ENCODE assay signal across 8 cellular contexts in genomic region chr9:33158555-33159057, GRCh38. TPM values are rescaled to one million over a fixed set of nuclear protein-coding genes. Genes with fewer than 3 reads are reported as not detected.
DNase-seq lines count a peak whose midpoint lies in the region; ATAC-seq and TF ChIP-seq lines count a peak whose summit lies in the region.

No MANE protein-coding gene starts in this region.

- H3K4me3 ChIP-seq in PC-3 (ENCODE audit: low read length) (peak overlapping the region; percentile 5; the same call in 1 of the 2 replicates), right cardiac atrium (ENCODE audit: low read length) (no peak overlapping the region)

- no peaks in the 10 kb centered on the region for H3K9me2 ChIP-seq in PC-3 (replicated peaks; ENCODE audit: low read length)

- no TSS peak for BruUV-seq in PC-3 (replicated peaks; lab: Mats Ljungman, UMichigan)

- POLR2A ChIA-PET in PC-3 (lab: Charles Lee; ENCODE audit: unreplicated experiment) = no interaction called here

- H3K4me1 ChIP-seq in PC-3 (ENCODE audit: insufficient read depth, low read length) (peaks cover 80% of the 10 kb centered on the region), right cardiac atrium (ENCODE audit: control insufficient read depth, insufficient read depth, low read length) (peaks cover 60% of the 10 kb centered on the region)

- peak overlapping the region; percentile 82 for H3K4me2 ChIP-seq in PC-3 (ENCODE audit: low read length)

- no peak for TF ChIP-seq CTCF in PC-3 (conservative IDR thresholded peaks at IDR 0.05; ENCODE audit: low read depth, low read length)

- intact Hi-C loops in PC-3 (cut with micrococcal nuclease) (no loop called here), right cardiac atrium (cut with DNase I) (no loop called here)

- CTCF ChIA-PET in PC-3 (lab: Charles Lee) = no interaction called here

- WGBS in right cardiac atrium = 42% methylated on average over 3 of the region's 3 CpGs

- no peaks in the 10 kb centered on the region for H4K20me1 ChIP-seq in PC-3 (ENCODE audit: low read length)

- H3K9me3 ChIP-seq in PC-3 (ENCODE audit: low read length) = no peaks in the 10 kb centered on the region
- no peaks in the 10 kb centered on the region for H3K9me3 ChIP-seq in right cardiac atrium (ENCODE audit: control insufficient read depth, low read length)

- H3K9ac ChIP-seq in PC-3 (ENCODE audit: low read length) = peak overlapping the region; percentile 54; the same call in 1 of the 2 replicates

- DNase-seq in NOMO-1 (lab: John Stamatoyannopoulos, UW; ENCODE audit: unreplicated experiment in 2 of 2) (peak; percentile 74 to 85), NOMO-1 treated with dmso at 0.1 percent for 144 hours (lab: John Stamatoyannopoulos, UW; ENCODE audit: unreplicated experiment) (no peak), PC-3 (no peak), right cardiac atrium (no peak), substantia nigra (lab: John Stamatoyannopoulos, UW) (no peak), NCI-H2081 (lab: John Stamatoyannopoulos, UW) (no peak), amygdala (lab: John Stamatoyannopoulos, UW) (no peak), NCI-H2107 (lab: John Stamatoyannopoulos, UW) (no peak)

- H3K27me3 ChIP-seq in PC-3 (ENCODE audit: low read length) (no peaks in the 10 kb centered on the region), right cardiac atrium (ENCODE audit: control insufficient read depth, insufficient read depth) (no peaks in the 10 kb centered on the region)

- H3K27ac ChIP-seq in PC-3 (ENCODE audit: low read length) = peak overlapping the region; percentile 100
- peak overlapping the region; percentile 98 for H3K27ac ChIP-seq in right cardiac atrium (ENCODE audit: low read length)
- peak overlapping the region; percentile 31 for H3K27ac ChIP-seq in substantia nigra (ENCODE audit: low read depth, low read length, poor library complexity, severe bottlenecking)

- no peaks in the 10 kb centered on the region for H3K36me3 ChIP-seq in PC-3 (ENCODE audit: low read depth, low read length)

- H3F3A ChIP-seq in PC-3 (ENCODE audit: low read length, unreplicated experiment) = peaks cover 9% of the 10 kb centered on the region

- H2AFZ ChIP-seq in PC-3 (ENCODE audit: low read length) = no peak overlapping the region

- peaks cover 94% of the 10 kb centered on the region for H3K79me2 ChIP-seq in PC-3 (ENCODE audit: low read length)

- no peak for ATAC-seq in PC-3
- peak in 1 of 2 donors; percentile 0 for ATAC-seq in right cardiac atrium

RNA-seq across cellular contexts. Expression of gene B4GALT1, which starts 8.5 kb away (rescaled TPM):
- 14.8 and 23.1 TPM in 2 replicates for total RNA-seq in PC-3 (2014; rRNA removed)
- 100 to 1,000 TPM in 1 of 4 donors, 10 to 100 TPM in 3; 44.0 to 137 (median 58.3) TPM for total RNA-seq in right cardiac atrium
- polyA plus RNA-seq in right cardiac atrium = 24.7 TPM

Comparison
In these comparisons a context has a peak if more than half of its experiments do, and no peak if none do; other contexts are left out.
1. DNase-seq: peak in NOMO-1 (2 of 2); none in NOMO-1 treated with dmso at 0.1 percent for 144 hours (single experiment), PC-3 (single experiment), right cardiac atrium (0 of 3), substantia nigra (0 of 49), NCI-H2081 (0 of 2), amygdala (0 of 56) and NCI-H2107 (single experiment).
2. H3K27ac ChIP-seq: peak in every context shown above with its lines; median percentile 100 in PC-3; 98 in right cardiac atrium; 31 in substantia nigra.